Comparison of ENCODE assay signal across 9 cellular contexts in genomic region chr20:51500311-51500710, GRCh38.
DNase-seq lines count a peak whose midpoint lies in the region; ATAC-seq lines count a peak whose summit lies in the region.
"Had no signal": no experiment of that assay in that cellular context is flagged by ENCODE, and none has a peak within 500 bp of the region (broad histone marks: within the 10 kb centered on the region; RNA-seq: fewer than 3 reads in every experiment).

No MANE protein-coding gene starts in this region.

- ATAC-seq in GM18858 (IDR thresholded peaks at IDR 0.05; ENCODE audit: unreplicated experiment) (peak; percentile 79), HG02840 (IDR thresholded peaks at IDR 0.05; ENCODE audit: low FRiP score, unreplicated experiment) (peak; percentile 49)

- DNase-seq in SKM-1 (lab: John Stamatoyannopoulos, UW; ENCODE audit: unreplicated experiment) (peak; percentile 68), NCI-H2081 treated with DMSO at 0.1 percent for 48 hours (lab: John Stamatoyannopoulos, UW) (no peak), NCI-H2029 treated with DMSO at 0.1 percent for 48 hours (lab: John Stamatoyannopoulos, UW) (no peak), NCI-H2107 treated with DMSO at 0.1 percent for 48 hours (lab: John Stamatoyannopoulos, UW; ENCODE audit: unreplicated experiment) (no peak), NCI-H2227 (lab: John Stamatoyannopoulos, UW; ENCODE audit: unreplicated experiment) (no peak)
- DNase-seq in effector memory CD4-positive, alpha-beta T cell = peak; percentile 28 to 46 (median 40)

- H3K27me3 ChIP-seq in effector memory CD4-positive, alpha-beta T cell (replicated peaks; ENCODE audit: control insufficient read depth, insufficient read depth, low read length, poor library complexity, severe bottlenecking) = no peaks in the 10 kb centered on the region

- H3K9me3 ChIP-seq in effector memory CD4-positive, alpha-beta T cell (ENCODE audit: control insufficient read depth, low read length) = no peaks in the 10 kb centered on the region

- H3K4me1 ChIP-seq in effector memory CD4-positive, alpha-beta T cell (ENCODE audit: control insufficient read depth, insufficient read depth, low read length, poor library complexity, severe bottlenecking) = peaks cover 49% of the 10 kb centered on the region
- H3K4me1 ChIP-seq: parathyroid adenoma had no signal

- peak overlapping the region; percentile 71 for H3K27ac ChIP-seq in effector memory CD4-positive, alpha-beta T cell (ENCODE audit: insufficient read depth, low read length, poor library complexity, severe bottlenecking)
- H3K27ac ChIP-seq: parathyroid adenoma had no signal

- no peak overlapping the region for H3K4me3 ChIP-seq in effector memory CD4-positive, alpha-beta T cell (ENCODE audit: insufficient read depth, low read depth, low read length, poor library complexity, severe bottlenecking)

- H3K36me3 ChIP-seq in effector memory CD4-positive, alpha-beta T cell (ENCODE audit: control insufficient read depth, insufficient read depth, low read length) = peaks cover 5% of the 10 kb centered on the region

Comparison
In these comparisons a context has a peak if more than half of its experiments do, and no peak if none do; other contexts are left out.
1. DNase-seq: peak in SKM-1 (single experiment) and effector memory CD4-positive, alpha-beta T cell (3 of 3); none in NCI-H2081 treated with DMSO at 0.1 percent for 48 hours (single experiment), NCI-H2029 treated with DMSO at 0.1 percent for 48 hours (single experiment), NCI-H2107 treated with DMSO at 0.1 percent for 48 hours (single experiment) and NCI-H2227 (single experiment).